ENCODE assay signal across 18 cellular contexts in the genomic region with DNA sequence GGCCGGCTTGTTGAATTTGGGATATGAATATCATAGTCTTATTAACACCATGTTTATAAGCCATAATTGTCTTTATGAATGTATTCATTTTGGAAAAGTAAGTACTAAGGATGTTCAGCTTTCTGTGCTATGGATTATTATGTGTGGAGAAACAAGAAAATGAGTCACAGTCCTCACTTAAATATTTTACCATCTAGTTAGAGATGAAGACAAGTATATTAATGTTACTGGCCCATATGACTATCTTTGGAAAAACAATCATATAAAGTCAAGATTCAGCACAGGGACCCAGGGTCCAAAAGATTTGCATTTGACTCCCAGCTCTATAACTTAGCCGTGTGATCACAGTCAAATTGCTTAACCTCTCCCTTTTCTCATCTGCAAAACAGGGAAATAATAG. TPM values are rescaled to one million over a fixed set of nuclear protein-coding genes. Genes with fewer than 3 reads are reported as not detected.
DNase-seq lines count a peak whose midpoint lies in the region; ATAC-seq, FAIRE-seq and TF ChIP-seq lines count a peak whose summit lies in the region.
"Had no signal": no experiment of that assay in that cellular context is flagged by ENCODE, and none has a peak within 500 bp of the region (broad histone marks: within the 10 kb centered on the region; RNA-seq: fewer than 3 reads in every experiment).

No MANE protein-coding gene starts in this region.

- no peaks in the 10 kb centered on the region for H3K9me3 Mint-ChIP-seq in activated T-helper 17 cell treated with anti-CD3 and anti-CD28 coated beads, Interleukin-2, amount 50 U/mL, for 72 hours
- H3K9me3 Mint-ChIP-seq: CD4-positive, alpha-beta T cell; IgD-negative memory B cell had no signal

- H3K4me2 ChIP-seq in GM23248 (ENCODE audit: unreplicated experiment) (no peak overlapping the region), OCI-LY3 (ENCODE audit: low read length) (no peak overlapping the region), K562 (ENCODE audit: insufficient read depth, low read length) (no peak overlapping the region), smooth muscle cell (no peak overlapping the region)

- H3F3A ChIP-seq in GM23248 (ENCODE audit: insufficient read depth) = peaks cover 6% of the 10 kb centered on the region; the same call in 1 of the 2 replicates
- no peaks in the 10 kb centered on the region for H3F3A ChIP-seq in smooth muscle cell (ENCODE audit: low read depth)

- TF ChIP-seq POLR2A in K562 (conservative IDR thresholded peaks at IDR 0.05) = no peak

- intact Hi-C loops in K562 (cut with micrococcal nuclease) = no loop called here

- H3K9ac ChIP-seq in GM23248 (no peak overlapping the region), OCI-LY3 (ENCODE audit: low read length) (no peak overlapping the region), K562 (ENCODE audit: insufficient read depth in 1 of 2, low read depth in 2 of 2, low read length in 2 of 2) (no peak overlapping the region), smooth muscle cell (ENCODE audit: low read depth) (no peak overlapping the region)

- H3K27ac ChIP-seq in GM23248 (no peak overlapping the region), OCI-LY3 (ENCODE audit: low read length) (no peak overlapping the region), K562 (ENCODE audit: extremely low read depth, low read depth, low read length) (no peak overlapping the region), smooth muscle cell (ENCODE audit: low read depth) (no peak overlapping the region)
- H3K27ac ChIP-seq: C4-2B had no signal

- TF ChIP-seq RAD21 in K562 (CRISPR knock-in tag; conservative IDR thresholded peaks at IDR 0.05 in 1 of 2, IDR thresholded peaks at IDR 0.05 in 1 of 2) = no peak

- H3K9me1 ChIP-seq in K562 (ENCODE audit: control insufficient read depth, insufficient read depth, low read length) = no peaks in the 10 kb centered on the region

- no peak overlapping the region for H3K27ac Mint-ChIP-seq in activated T-helper 17 cell treated with anti-CD3 and anti-CD28 coated beads, Interleukin-2, amount 50 U/mL, for 72 hours
- H3K27ac Mint-ChIP-seq: CD4-positive, alpha-beta T cell; IgD-negative memory B cell had no signal

- no peak overlapping the region for H3K4me3 Mint-ChIP-seq in activated T-helper 17 cell treated with anti-CD3 and anti-CD28 coated beads, Interleukin-2, amount 50 U/mL, for 72 hours
- H3K4me3 Mint-ChIP-seq: CD4-positive, alpha-beta T cell; IgD-negative memory B cell had no signal

- H3K9me2 ChIP-seq in GM23248 (ENCODE audit: insufficient read depth) = no peaks in the 10 kb centered on the region

- FAIRE-seq in K562 (lab: Jason Lieb, UNC) = no peak
- FAIRE-seq: A204.1, D721Med, GM19239 had no signal

- H3K4me1 ChIP-seq in GM23248 (ENCODE audit: insufficient read depth) = peaks cover 6% of the 10 kb centered on the region; the same call in 1 of the 2 replicates
- no peaks in the 10 kb centered on the region for H3K4me1 ChIP-seq in OCI-LY3 (ENCODE audit: low read length)
- H3K4me1 ChIP-seq in K562 (replicated peaks in 1 of 2; ENCODE audit: control insufficient read depth in 2 of 2, insufficient read depth in 2 of 2, low read length in 2 of 2) = peaks cover 2 to 3% of the 10 kb centered on the region in 2 experiments; a peak in 2 of 5 replicates
- no peaks in the 10 kb centered on the region for H3K4me1 ChIP-seq in smooth muscle cell (ENCODE audit: low read depth)

- H2AFZ ChIP-seq in GM23248 (no peak overlapping the region), OCI-LY3 (ENCODE audit: low read depth, low read length) (peak overlapping the region; percentile 39; the same call in 1 of the 2 replicates), K562 (ENCODE audit: low read depth, low read length) (0 out of 2 replicates have a peak overlapping the region, but pooled peaks have one; percentile 44), smooth muscle cell (ENCODE audit: low read depth) (no peak overlapping the region)

- TF ChIP-seq EP300 in K562 (IDR thresholded peaks at IDR 0.05; ENCODE audit: low read length) = no peak

- in situ Hi-C loops in GM23248 (cut with MboI) (loop anchor here (25.0 kb wide), 1 partner anchor 230 kb away; no protein-coding TSS in a partner anchor), K562 (cut with MboI) (no loop called here)

- H3K79me2 ChIP-seq in GM23248 (ENCODE audit: insufficient read depth) (no peaks in the 10 kb centered on the region), OCI-LY3 (ENCODE audit: low read length) (no peaks in the 10 kb centered on the region), K562 (ENCODE audit: control insufficient read depth, insufficient read depth, low read length) (no peaks in the 10 kb centered on the region), smooth muscle cell (ENCODE audit: low read depth) (no peaks in the 10 kb centered on the region)

- H3K27me3 ChIP-seq in GM23248 (replicated peaks; ENCODE audit: insufficient read depth) (no peaks in the 10 kb centered on the region), OCI-LY3 (ENCODE audit: low read depth, low read length) (no peaks in the 10 kb centered on the region), K562 (ENCODE audit: control insufficient read depth in 2 of 2, insufficient read depth in 2 of 2, low read length in 2 of 2) (no peaks in the 10 kb centered on the region), smooth muscle cell (ENCODE audit: low read depth) (no peaks in the 10 kb centered on the region)

- no peaks in the 10 kb centered on the region for H3K9me3 ChIP-seq in GM23248 (ENCODE audit: low read depth)
- no peaks in the 10 kb centered on the region for H3K9me3 ChIP-seq in OCI-LY3 (ENCODE audit: insufficient read depth, low read length)
- no peaks in the 10 kb centered on the region for H3K9me3 ChIP-seq in K562 (replicated peaks; ENCODE audit: control insufficient read depth, insufficient read depth, low read depth, low read length)
- H3K9me3 ChIP-seq in smooth muscle cell (replicated peaks; ENCODE audit: low read depth) = no peaks in the 10 kb centered on the region
- H3K9me3 ChIP-seq: Caco-2, HAP-1 had no signal

- no peak for ATAC-seq in K562
- ATAC-seq in GM18867 (IDR thresholded peaks at IDR 0.05; ENCODE audit: unreplicated experiment) = no peak
- ATAC-seq in activated T-helper 17 cell treated with anti-CD3 and anti-CD28 coated beads, Interleukin-2, amount 50 U/mL, for 72 hours (replicated peaks) = no peak

- POLR2A ChIA-PET in K562 (lab: Yijun Ruan, JAX) = interaction anchor here (0.9 to 1.7 kb wide), 2 partner anchors 9 to 24 kb away, joined by 3 to 7 read pairs; a partner anchor contains a TSS

- H3K36me3 Mint-ChIP-seq in activated T-helper 17 cell treated with anti-CD3 and anti-CD28 coated beads, Interleukin-2, amount 50 U/mL, for 72 hours (ENCODE audit: low read depth) = no peaks in the 10 kb centered on the region
- H3K36me3 Mint-ChIP-seq: IgD-negative memory B cell had no signal

- no TSS peak for BruUV-seq in K562 (replicated peaks; lab: Mats Ljungman, UMichigan)

- H4K20me1 ChIP-seq in GM23248 (ENCODE audit: insufficient read depth) (no peaks in the 10 kb centered on the region), OCI-LY3 (ENCODE audit: insufficient read depth, low read length) (no peaks in the 10 kb centered on the region), K562 (replicated peaks; ENCODE audit: control insufficient read depth, insufficient read depth, low read length) (no peaks in the 10 kb centered on the region), smooth muscle cell (ENCODE audit: low read depth) (no peaks in the 10 kb centered on the region)

- H3K4me3 ChIP-seq in GM23248 (no peak overlapping the region), OCI-LY3 (ENCODE audit: low read length) (no peak overlapping the region), K562 (no peak overlapping the region), smooth muscle cell (no peak overlapping the region)
- H3K4me3 ChIP-seq: HAP-1 had no signal

- CTCF ChIA-PET in K562 (lab: Yijun Ruan, JAX; ENCODE audit: low intra/inter-chr PET ratio) = no interaction called here

- peaks cover 3% of the 10 kb centered on the region for H3K27me3 Mint-ChIP-seq in activated T-helper 17 cell treated with anti-CD3 and anti-CD28 coated beads, Interleukin-2, amount 50 U/mL, for 72 hours

- H3K36me3 ChIP-seq in GM23248 (ENCODE audit: low read depth) (no peaks in the 10 kb centered on the region), OCI-LY3 (replicated peaks; ENCODE audit: low read depth, low read length) (no peaks in the 10 kb centered on the region), K562 (ENCODE audit: control insufficient read depth, insufficient read depth, low read length) (no peaks in the 10 kb centered on the region), smooth muscle cell (ENCODE audit: low read depth) (no peaks in the 10 kb centered on the region)
- H3K36me3 ChIP-seq: HAP-1 had no signal

- no peak for TF ChIP-seq CTCF in OCI-LY3 (IDR thresholded peaks at IDR 0.05; ENCODE audit: low read depth, low read length)
- no peak for TF ChIP-seq CTCF in K562 (IDR thresholded peaks at IDR 0.05 in 2 of 3, conservative IDR thresholded peaks at IDR 0.05 in 1 of 3; ENCODE audit: insufficient read depth in 2 of 3, low read depth in 1 of 3, low read length in 3 of 3)
- no peak for TF ChIP-seq CTCF in smooth muscle cell (IDR thresholded peaks at IDR 0.05; ENCODE audit: borderline replicate concordance, insufficient read depth, poor library complexity, severe bottlenecking)

- WGBS in GM23248 (ENCODE audit: low coverage in 1 of 2, low lambda C conversion rate in 2 of 2, missing lambda C conversion rate in 2 of 2), 2 experiments = 90 to 94% methylated on average over 2 of the region's 2 CpGs
- 70% methylated on average over 2 of the region's 2 CpGs for WGBS in K562 (ENCODE audit: insufficient coverage, low coverage, missing lambda C conversion rate)
- 95% methylated on average over 2 of the region's 2 CpGs for WGBS in smooth muscle cell (ENCODE audit: low lambda C conversion rate)

- no peaks in the 10 kb centered on the region for H3K4me1 Mint-ChIP-seq in activated T-helper 17 cell treated with anti-CD3 and anti-CD28 coated beads, Interleukin-2, amount 50 U/mL, for 72 hours

- peak; percentile 33 for DNase-seq in GM23248
- DNase-seq in K562 (ENCODE audit: extremely low read depth in 1 of 4, low spot score in 3 of 4) = no peak
- DNase-seq in smooth muscle cell (lab: John Stamatoyannopoulos, UW; ENCODE audit: unreplicated experiment) = no peak
- no peak for DNase-seq in cerebellar nuclear complex (lab: John Stamatoyannopoulos, UW)
- DNase-seq: AML-193; Caco-2; CD4-positive, alpha-beta T cell; GF-D8; KG1 had no signal

RNA-seq across cellular contexts. Expression of a gene that starts 9.8 kb away (rescaled TPM):
- total RNA-seq in GM23248 (2014; rRNA removed; shearing (Covaris generic)) = 84.1 and 132 TPM in 2 replicates
- polyA plus RNA-seq in GM23248 (2016; fragmentation: Nextera tagmentation; extraction: Ambion mirVana) (376 and 408 TPM in 2 replicates), K562 (2011; rRNA removed) (1,717 and 2,316 TPM in 2 replicates), K562 (2014; fragmentation: Illumina TruSeq; extraction: Trizol) (263 and 283 TPM in 2 replicates), K562 (2014; fragmentation: Nextera tagmentation; extraction: Ambion mirVana) (100 to 1,000 TPM; 787 to 797 TPM), K562 (2014; rRNA removed) (564 and 638 TPM in 2 replicates), smooth muscle cell (285 and 293 TPM in 2 replicates)
- 33.0 and 56.7 TPM in 2 replicates for total RNA-seq in K562 (2011; cell fraction: chromatin; rRNA removed; ENCODE audit: low replicate concordance)
- 99.1 and 138 TPM in 2 replicates for total RNA-seq in K562 (2011; cell fraction: nucleolus; rRNA removed)
- total RNA-seq in K562 (2011; cell fraction: nucleoplasm; rRNA removed) = 91.9 and 144 TPM in 2 replicates
- total RNA-seq in K562 (2014; rRNA removed) (254 and 299 TPM in 2 replicates), K562 (2014; rRNA removed; fragmentation: Illumina TruSeq; extraction: Trizol) (527 and 643 TPM in 2 replicates), K562 (2015; rRNA removed; fragmentation: Illumina TruSeq; extraction: Trizol) (301 and 309 TPM in 2 replicates), K562 (2021) (421 and 457 TPM in 2 replicates), smooth muscle cell (78.1 and 202 TPM in 2 replicates)
- polyA plus RNA-seq in K562 (2011; cell fraction: cytosol; rRNA removed) = 211 and 453 TPM in 2 replicates
- polyA plus RNA-seq in K562 (2011; cell fraction: nucleus; rRNA removed) = 114 and 243 TPM in 2 replicates
- polyA plus RNA-seq in K562 (2012) = 614 and 759 TPM in 2 replicates
- 96.8 and 124 TPM in 2 replicates for polyA minus RNA-seq in K562 (2011; rRNA and poly(A)+ RNA removed)
- polyA minus RNA-seq in K562 (2011; cell fraction: cytosol; rRNA and poly(A)+ RNA removed) = 53.5 and 72.6 TPM in 2 replicates
- 31.4 and 79.2 TPM in 2 replicates for polyA minus RNA-seq in K562 (2011; cell fraction: nucleus; rRNA and poly(A)+ RNA removed)
- 100 to 1,000 TPM; 262 to 281 TPM for total RNA-seq in activated T-helper 17 cell treated with anti-CD3 and anti-CD28 coated beads, Interleukin-2, amount 50 U/mL, for 72 hours

Comparison
In these comparisons a context has a peak if more than half of its experiments do, and no peak if none do; other contexts are left out.
1. H2AFZ ChIP-seq: peak in OCI-LY3 (single experiment) and K562 (single experiment); none in GM23248 (single experiment) and smooth muscle cell (single experiment).